Comparison of ENCODE assay signal across 11 cellular contexts in the genomic region with DNA sequence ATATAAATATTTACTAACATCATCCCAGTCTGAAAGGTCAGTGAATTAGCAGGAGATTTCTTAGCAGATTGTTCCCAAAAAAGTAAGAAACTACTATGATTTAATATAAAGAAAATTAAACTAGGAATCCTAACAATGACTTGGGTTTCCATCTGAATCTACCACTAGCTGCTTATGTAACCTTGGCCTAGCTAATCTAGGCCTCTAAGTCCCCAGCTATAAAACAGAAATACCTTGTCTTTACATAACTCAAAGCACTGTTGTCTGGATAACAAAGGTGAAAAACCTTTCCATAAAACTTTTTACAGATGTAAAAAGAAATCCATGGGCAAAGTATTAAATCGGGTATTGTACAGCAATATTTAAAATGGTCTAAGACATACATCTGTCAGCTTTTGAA. TPM values are rescaled to one million over a fixed set of nuclear protein-coding genes. Genes with fewer than 3 reads are reported as not detected.
A peak's percentile ranks its signal among the peaks of the same experiment; 100 is the strongest.
DNase-seq lines count a peak whose midpoint lies in the region; ATAC-seq and TF ChIP-seq lines count a peak whose summit lies in the region.
"Had no signal": no experiment of that assay in that cellular context is flagged by ENCODE, and none has a peak within 500 bp of the region (broad histone marks: within the 10 kb centered on the region; RNA-seq: fewer than 3 reads in every experiment).

No MANE protein-coding gene starts in this region.

- no peaks in the 10 kb centered on the region for H3K36me3 ChIP-seq in OCI-LY1 (ENCODE audit: insufficient read depth, low read length)
- H3K36me3 ChIP-seq: suprapubic skin had no signal

- H3K9me3 Mint-ChIP-seq in CD14-positive monocyte, result no peaks in the 10 kb centered on the region
- H3K9me3 Mint-ChIP-seq in osteocyte (ENCODE audit: unreplicated experiment), result no peaks in the 10 kb centered on the region

- peaks cover 56% of the 10 kb centered on the region for H3K4me1 ChIP-seq in OCI-LY1 (ENCODE audit: insufficient read depth, low read length, severe bottlenecking)

- H3K9me2 ChIP-seq in OCI-LY1 (ENCODE audit: low read depth, low read length), result no peaks in the 10 kb centered on the region

- no peaks in the 10 kb centered on the region for H3K27me3 ChIP-seq in OCI-LY1 (ENCODE audit: insufficient read depth, low read length)
- H3K27me3 ChIP-seq: suprapubic skin had no signal

- H3K4me2 ChIP-seq in OCI-LY1 (ENCODE audit: low read length), result peak overlapping the region; percentile 97

- no peak for TF ChIP-seq CTCF in CD14-positive monocyte (IDR thresholded peaks at IDR 0.05)
- no peak for TF ChIP-seq CTCF in OCI-LY1 (IDR thresholded peaks at IDR 0.05; ENCODE audit: low read length)
- TF ChIP-seq CTCF in epithelial cell of proximal tubule (conservative IDR thresholded peaks at IDR 0.05; ENCODE audit: low read depth, low read length), result no peak
- TF ChIP-seq CTCF in osteocyte (IDR thresholded peaks at IDR 0.05), result no peak

- ATAC-seq in GM19395 (IDR thresholded peaks at IDR 0.05; ENCODE audit: unreplicated experiment), result no peak

- H3K36me3 Mint-ChIP-seq in CD14-positive monocyte (peaks cover 20 to 39% of the 10 kb centered on the region in 2 donors), osteocyte (ENCODE audit: unreplicated experiment) (no peaks in the 10 kb centered on the region)

- no peaks in the 10 kb centered on the region for H3K9me3 ChIP-seq in OCI-LY1 (ENCODE audit: low read length)
- H3K9me3 ChIP-seq: suprapubic skin had no signal

- H3K4me1 Mint-ChIP-seq in CD14-positive monocyte (peaks cover 67% of the 10 kb centered on the region), osteocyte (ENCODE audit: unreplicated experiment) (peaks cover 66% of the 10 kb centered on the region)

- H3K27ac Mint-ChIP-seq in CD14-positive monocyte, result peak overlapping the region in 5 of 7 donors; percentile 7 to 97 (median 91)
- peak overlapping the region; percentile 97 for H3K27ac Mint-ChIP-seq in osteocyte (ENCODE audit: unreplicated experiment)

- intact Hi-C loops in CD14-positive monocyte (cut with micrococcal nuclease), result loop anchor here in 1 of 2 donors (5.0 kb wide), 1 partner anchor 50 kb away; a partner anchor contains a TSS

- H2AFZ ChIP-seq in OCI-LY1 (ENCODE audit: low read length), result no peak overlapping the region

- H3K27ac ChIP-seq in OCI-LY1 (ENCODE audit: low read depth, low read length, poor library complexity, severe bottlenecking), result peak overlapping the region; percentile 17
- H3K27ac ChIP-seq: suprapubic skin had no signal

- H4K20me1 ChIP-seq in OCI-LY1 (ENCODE audit: insufficient read depth, low read length), result no peaks in the 10 kb centered on the region

- H3K27me3 Mint-ChIP-seq in CD14-positive monocyte (ENCODE audit: low read depth in 3 of 3) (no peaks in the 10 kb centered on the region), osteocyte (ENCODE audit: unreplicated experiment) (no peaks in the 10 kb centered on the region)

- H3F3A ChIP-seq in OCI-LY1 (ENCODE audit: insufficient read depth, low read length), result no peaks in the 10 kb centered on the region

- H3K9ac ChIP-seq in OCI-LY1 (ENCODE audit: low read length), result no peak overlapping the region; the same call in 1 of the 2 replicates

- H3K4me3 Mint-ChIP-seq in CD14-positive monocyte, result peak overlapping the region; percentile 99 to 100
- peak overlapping the region; percentile 96 for H3K4me3 Mint-ChIP-seq in osteocyte (ENCODE audit: unreplicated experiment)

- peaks cover 63% of the 10 kb centered on the region for H3K79me2 ChIP-seq in OCI-LY1 (ENCODE audit: insufficient read depth, low read length)

- H3K4me3 ChIP-seq in OCI-LY1 (ENCODE audit: low read depth, low read length, poor library complexity, severe bottlenecking), result no peak overlapping the region
- peak overlapping the region; percentile 74 for H3K4me3 ChIP-seq in epithelial cell of proximal tubule (ENCODE audit: low read depth, low read length)

- DNase-seq in CD14-positive monocyte (ENCODE audit: low spot score) (no peak), epithelial cell of proximal tubule (ENCODE audit: low read depth) (no peak), osteocyte (ENCODE audit: extremely low spot score, unreplicated experiment) (no peak), NCI-H1694 (lab: John Stamatoyannopoulos, UW) (no peak), HT-29 (ENCODE audit: low spot score) (no peak)
- DNase-seq in stimulated activated naive CD4-positive, alpha-beta T cell treated with Interleukin-2 at 50 U/mL for 16 hours (lab: John Stamatoyannopoulos, UW), result no peak
- DNase-seq: activated gamma-delta T cell treated with Interleukin-2 at 50 U/mL for 16 hours, head of caudate nucleus had no signal

RNA-seq across cellular contexts. Expression of a gene that starts 3.0 kb away (rescaled TPM):
- polyA plus RNA-seq in CD14-positive monocyte, result 100 to 1,000 TPM; 484 to 518 TPM
- 64.1 and 117 TPM in 2 replicates for total RNA-seq in epithelial cell of proximal tubule
- 54.0 and 54.9 TPM in 2 replicates for total RNA-seq in osteocyte
- total RNA-seq in HT-29 (2014; rRNA removed; shearing (Covaris generic)), result 31.0 and 41.4 TPM in 2 replicates

RNA-seq across cellular contexts. Expression of a gene that starts 29.4 kb away (rescaled TPM):
- 100 to 1,000 TPM; 151 to 169 TPM for polyA plus RNA-seq in CD14-positive monocyte
- total RNA-seq in epithelial cell of proximal tubule (28.5 and 37.5 TPM in 2 replicates), osteocyte (43.8 and 45.0 TPM in 2 replicates)
- total RNA-seq in HT-29 (2014; rRNA removed; shearing (Covaris generic)), result 8.2 and 11.2 TPM in 2 replicates

RNA-seq across cellular contexts. Expression of a gene that starts 50.7 kb away (rescaled TPM):
- 100 to 1,000 TPM; 266 to 297 TPM for polyA plus RNA-seq in CD14-positive monocyte
- 13.0 and 21.7 TPM in 2 replicates for total RNA-seq in epithelial cell of proximal tubule
- total RNA-seq in osteocyte, result 0.26 and 0.54 TPM in 2 replicates
- not detected in 2 replicates for total RNA-seq in HT-29 (2014; rRNA removed; shearing (Covaris generic))
